ENCODE assay signal across 8 cellular contexts in the genomic region with DNA sequence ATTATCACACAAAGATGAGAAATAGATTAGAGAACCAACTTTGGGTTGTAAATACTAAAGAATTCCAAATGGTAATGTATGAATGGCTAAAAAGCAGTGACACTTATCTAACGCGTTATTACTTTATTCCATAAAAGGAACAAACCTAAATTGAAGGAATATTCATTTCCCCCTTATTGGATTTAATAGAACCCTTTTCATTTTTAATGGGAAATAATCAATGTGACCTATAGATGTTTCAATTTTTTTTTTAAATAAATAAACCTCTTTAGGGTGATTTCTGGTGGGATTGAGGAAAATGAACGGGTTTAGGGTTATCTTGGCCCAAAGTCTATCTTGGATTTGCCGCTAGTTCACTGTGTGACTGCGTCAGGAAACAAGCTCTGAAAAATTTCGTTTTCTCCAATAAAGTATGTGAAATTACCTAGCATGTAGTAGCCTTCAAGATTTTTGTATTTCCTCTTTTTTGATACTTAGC. TPM values are rescaled to one million over a fixed set of nuclear protein-coding genes. Genes with fewer than 3 reads are reported as not detected.
DNase-seq lines count a peak whose midpoint lies in the region; ATAC-seq and TF ChIP-seq lines count a peak whose summit lies in the region.

No MANE protein-coding gene starts in this region.

- DNase-seq in right atrium auricular region (ENCODE audit: low spot score) (no peak), Right ventricle myocardium superior (no peak), body of pancreas (no peak), SW480 (ENCODE audit: low spot score) (no peak), occipital lobe (lab: John Stamatoyannopoulos, UW) (no peak)

- no peaks in the 10 kb centered on the region for H3K27me3 ChIP-seq in right atrium auricular region
- H3K27me3 ChIP-seq in body of pancreas, result no peaks in the 10 kb centered on the region

- ATAC-seq in Right ventricle myocardium superior (ENCODE audit: poor library complexity) (no peak), body of pancreas (peak; percentile 0), GM19035 (IDR thresholded peaks at IDR 0.05; ENCODE audit: unreplicated experiment) (no peak), GM18873 (IDR thresholded peaks at IDR 0.05; ENCODE audit: low FRiP score, unreplicated experiment) (no peak)

- peak overlapping the region; percentile 69 to 76 for H3K4me3 ChIP-seq in right atrium auricular region
- peak overlapping the region; percentile 48 to 66 for H3K4me3 ChIP-seq in body of pancreas
- H3K4me3 ChIP-seq in mesodermal cell (ENCODE audit: extremely low read depth, insufficient read depth, low read length, poor library complexity, severe bottlenecking), result peak overlapping the region; percentile 72

- H3K4me1 ChIP-seq in right atrium auricular region (peaks cover 0 to 33% of the 10 kb centered on the region in 2 donors), body of pancreas (peaks cover 25% of the 10 kb centered on the region), mesodermal cell (ENCODE audit: control insufficient read depth, insufficient read depth, low read length, poor library complexity, severe bottlenecking) (peaks cover 10% of the 10 kb centered on the region)

- TF ChIP-seq CTCF in right atrium auricular region (IDR thresholded peaks at IDR 0.05) (no peak), body of pancreas (IDR thresholded peaks at IDR 0.05) (no peak)

- no peaks in the 10 kb centered on the region for H3K9me3 ChIP-seq in right atrium auricular region
- no peaks in the 10 kb centered on the region for H3K9me3 ChIP-seq in body of pancreas
- no peaks in the 10 kb centered on the region for H3K9me3 ChIP-seq in mesodermal cell (ENCODE audit: control insufficient read depth, low read length)

- TF ChIP-seq POLR2A in body of pancreas (IDR thresholded peaks at IDR 0.05), result no peak

- H3K36me3 ChIP-seq in right atrium auricular region (no peaks in the 10 kb centered on the region), body of pancreas (replicated peaks in 1 of 2; ENCODE audit: insufficient read depth in 1 of 2, low read depth in 2 of 2) (no peaks in the 10 kb centered on the region), mesodermal cell (ENCODE audit: control insufficient read depth, insufficient read depth, low read length) (no peaks in the 10 kb centered on the region)

- H3K27ac ChIP-seq in right atrium auricular region (peak overlapping the region; percentile 96 to 98), body of pancreas (peak overlapping the region; percentile 96 to 99 (median 97)), mesodermal cell (ENCODE audit: low read depth, low read length, severe bottlenecking) (peak overlapping the region; percentile 98)

- intact Hi-C loops in Right ventricle myocardium superior (cut with DNase I), result loop anchor here (10.0 kb wide), 1 partner anchor 262 kb away; a partner anchor contains a TSS
- intact Hi-C loops in body of pancreas (cut with DNase I), result no loop called here

- 0% methylated on average over 6 of the region's 6 CpGs for WGBS in body of pancreas, 2 donors
- WGBS in mesodermal cell (ENCODE audit: insufficient coverage in 2 of 2), 2 experiments, result 0 to 3% methylated on average over 3 of the region's 6 CpGs

RNA-seq across cellular contexts. Expression of a gene that starts 1.9 kb away (rescaled TPM):
- total RNA-seq in right atrium auricular region, result 10 to 100 TPM; 24.9 to 36.9 TPM
- total RNA-seq in Right ventricle myocardium superior, result 77.2 TPM
- 10 to 100 TPM; 10.4 to 11.5 TPM for total RNA-seq in body of pancreas
- 18.6 TPM for polyA plus RNA-seq in mesodermal cell (2013, experiment 1 of 2)
- 21.7 TPM for polyA plus RNA-seq in mesodermal cell (2013, experiment 2 of 2)
- total RNA-seq in occipital lobe, result 56.6 TPM
